Comparison of ENCODE assay signal across 11 cellular contexts in genomic region chr4:151604238-151604637, GRCh38.
DNase-seq lines count a peak whose midpoint lies in the region; ATAC-seq, FAIRE-seq and TF ChIP-seq lines count a peak whose summit lies in the region.
"Had no signal": no experiment of that assay in that cellular context is flagged by ENCODE, and none has a peak within 500 bp of the region (broad histone marks: within the 10 kb centered on the region; RNA-seq: fewer than 3 reads in every experiment).

No MANE protein-coding gene starts in this region.

- no peaks in the 10 kb centered on the region for H3K9me3 Mint-ChIP-seq in MCF 10A (ENCODE audit: unreplicated experiment)
- peaks cover 7% of the 10 kb centered on the region for H3K9me3 Mint-ChIP-seq in mesothelial cell of epicardium

- ATAC-seq in DND-41 (ENCODE audit: insufficient read depth, low read depth) (peak; percentile 77), HG02938 (IDR thresholded peaks at IDR 0.05; ENCODE audit: unreplicated experiment) (no peak)

- no peak overlapping the region for H3K9ac ChIP-seq in DND-41 (ENCODE audit: low read depth, low read length)

- H3K4me1 ChIP-seq in DND-41 (ENCODE audit: insufficient read depth, low read length): no peaks in the 10 kb centered on the region
- H3K4me1 ChIP-seq: colonic mucosa had no signal

- no peaks in the 10 kb centered on the region for H3K36me3 ChIP-seq in DND-41 (ENCODE audit: insufficient read depth, low read length)
- H3K36me3 ChIP-seq: colonic mucosa had no signal

- H3K36me3 Mint-ChIP-seq in MCF 10A (ENCODE audit: insufficient read depth, unreplicated experiment) (peaks cover 10% of the 10 kb centered on the region), mesothelial cell of epicardium (peaks cover 13% of the 10 kb centered on the region)

- H3K79me2 ChIP-seq in DND-41 (ENCODE audit: insufficient read depth, low read length): no peaks in the 10 kb centered on the region

- H3K4me1 Mint-ChIP-seq in MCF 10A (ENCODE audit: insufficient read depth, unreplicated experiment): no peaks in the 10 kb centered on the region
- peaks cover 7% of the 10 kb centered on the region for H3K4me1 Mint-ChIP-seq in mesothelial cell of epicardium

- H3K4me3 Mint-ChIP-seq in MCF 10A (ENCODE audit: unreplicated experiment): no peak overlapping the region
- H3K4me3 Mint-ChIP-seq in mesothelial cell of epicardium: no peak overlapping the region

- FAIRE-seq in RCC 7860 (lab: Jason Lieb, UNC): no peak
- FAIRE-seq: H54 had no signal

- H3K27ac Mint-ChIP-seq in MCF 10A (ENCODE audit: low read depth, unreplicated experiment): no peak overlapping the region
- H3K27ac Mint-ChIP-seq in mesothelial cell of epicardium: no peak overlapping the region

- DNase-seq in DND-41 (no peak), MCF 10A (ENCODE audit: unreplicated experiment) (peak; percentile 29), mesothelial cell of epicardium (ENCODE audit: low spot score in 2 of 2, unreplicated experiment in 2 of 2) (no peak), RCC 7860 (ENCODE audit: low spot score) (no peak), NCI-H2171 (lab: John Stamatoyannopoulos, UW) (no peak), NCI-H1105 treated with DMSO at 0.1 percent for 48 hours (lab: John Stamatoyannopoulos, UW) (no peak)
- DNase-seq: colonic mucosa; stimulated activated CD4-positive, alpha-beta T cell treated with anti-CD3 and anti-CD28 coated beads, Interleukin-2, amount 100 ng/mL, for 24 hours had no signal

- H3K4me2 ChIP-seq in DND-41 (ENCODE audit: insufficient read depth, low read length): no peak overlapping the region

- no peaks in the 10 kb centered on the region for H4K20me1 ChIP-seq in DND-41 (ENCODE audit: insufficient read depth, low read length)

- BruUV-seq in MCF 10A (replicated peaks; lab: Mats Ljungman, UMichigan): no TSS peak

- no peaks in the 10 kb centered on the region for H3K9me3 ChIP-seq in DND-41 (ENCODE audit: insufficient read depth, low read length, severe bottlenecking)
- H3K9me3 ChIP-seq: colonic mucosa had no signal

- peak; percentile 66 for TF ChIP-seq CTCF in DND-41 (IDR thresholded peaks at IDR 0.05; ENCODE audit: borderline replicate concordance, extremely low read depth, low read length, poor library complexity, severe bottlenecking)
- TF ChIP-seq CTCF in LNCAP (IDR thresholded peaks at IDR 0.05): peak; percentile 50; the same call in 1 of the 2 replicates
- peak; percentile 58 for TF ChIP-seq CTCF in MCF 10A (IDR thresholded peaks at IDR 0.05; ENCODE audit: unreplicated experiment)
- TF ChIP-seq CTCF in mesothelial cell of epicardium (IDR thresholded peaks at IDR 0.05; ENCODE audit: unreplicated experiment): peak; percentile 52

- POLR2A ChIA-PET in MCF 10A (lab: Yijun Ruan, JAX): interaction anchor here (0.6 to 1.8 kb wide), 4 partner anchors 33 to 242 kb away, joined by 3 to 7 read pairs (median 4); no protein-coding TSS in a partner anchor

- H2AFZ ChIP-seq in DND-41 (ENCODE audit: low read depth, low read length): no peak overlapping the region

- H3K4me3 ChIP-seq in DND-41 (ENCODE audit: low read depth in 1 of 2, low read length in 2 of 2): no peak overlapping the region
- H3K4me3 ChIP-seq: colonic mucosa had no signal

- H3K27me3 Mint-ChIP-seq in MCF 10A (ENCODE audit: insufficient read depth, unreplicated experiment) (no peaks in the 10 kb centered on the region), mesothelial cell of epicardium (ENCODE audit: low read depth) (no peaks in the 10 kb centered on the region)

- H3K27ac ChIP-seq in DND-41 (ENCODE audit: low read length): no peak overlapping the region
- H3K27ac ChIP-seq: colonic mucosa had no signal

- H3K27me3 ChIP-seq in DND-41 (ENCODE audit: insufficient read depth, low read length, poor library complexity): no peaks in the 10 kb centered on the region
- H3K27me3 ChIP-seq: colonic mucosa had no signal

- intact Hi-C loops in MCF 10A (cut with micrococcal nuclease): loop anchor here (1.0 to 2.0 kb wide), 3 partner anchors 73 to 487 kb away; no protein-coding TSS in a partner anchor

- CTCF ChIA-PET in MCF 10A (lab: Yijun Ruan, JAX): interaction anchor here (0.6 to 2.7 kb wide), 25 partner anchors 8 to 782 kb away, joined by 3 to 20 read pairs (median 4); partner anchors contain the start of gene PRSS48
